In the genomic region with DNA sequence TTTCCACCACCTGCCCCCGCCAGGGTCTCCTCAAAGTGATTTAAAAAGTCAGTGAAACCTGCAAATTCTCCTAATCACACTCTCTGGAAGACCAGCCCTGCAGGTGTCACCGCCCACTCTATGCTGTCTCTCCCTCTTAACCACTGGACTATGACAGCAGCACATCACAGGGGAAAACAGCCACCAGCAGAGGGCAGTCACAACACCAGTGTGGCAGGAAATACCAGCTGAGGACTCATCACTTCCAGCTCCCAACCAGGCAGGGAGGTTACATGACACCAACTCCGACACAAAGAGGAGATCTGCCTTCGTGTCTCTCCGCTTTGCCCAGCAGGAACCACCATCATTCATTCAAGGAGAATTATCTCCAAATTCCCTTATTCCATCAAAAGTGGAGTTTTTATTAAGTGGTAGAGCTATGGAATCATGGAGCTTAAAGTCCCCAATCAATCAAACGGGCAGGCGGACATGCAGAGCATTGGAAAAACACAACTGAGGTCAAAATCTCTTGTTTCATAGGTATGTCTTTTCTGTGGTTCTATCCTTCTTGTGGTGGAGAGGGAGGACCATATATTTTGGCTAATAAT, we compare ENCODE assay signal across 8 cellular contexts.
DNase-seq lines count a peak whose midpoint lies in the region; ATAC-seq and TF ChIP-seq lines count a peak whose summit lies in the region.

No MANE protein-coding gene starts in this region.

- intact Hi-C loops in ascending aorta (cut with DNase I) = loop anchor here (1.0 to 10.0 kb wide), 2 partner anchors 56 to 1554 kb away; a partner anchor contains a TSS

- H3K4me3 ChIP-seq in HFF-Myc (replicated peaks; ENCODE audit: low read depth, low read length) = no peak overlapping the region
- H3K4me3 ChIP-seq in ascending aorta = no peak overlapping the region
- no peak overlapping the region for H3K4me3 ChIP-seq in skeletal muscle satellite cell (ENCODE audit: low read length)

- peak overlapping the region; percentile 13 for H3K9ac ChIP-seq in skeletal muscle satellite cell (ENCODE audit: low read depth, low read length)

- peaks cover 0 to 7% (median 0%) of the 10 kb centered on the region in 3 donors for H3K4me1 Mint-ChIP-seq in T-cell

- CTCF ChIA-PET in T-cell (lab: Charles Lee) = interaction anchor here (0.5 to 1.0 kb wide), 4 partner anchors 11 to 199 kb away, joined by 3 to 4 read pairs (median 3); no protein-coding TSS in a partner anchor

- H3K27ac Mint-ChIP-seq in T-cell = peak overlapping the region in 1 of 2 donors; percentile 12

- peak; percentile 41 for DNase-seq in GDM1 (lab: John Stamatoyannopoulos, UW)
- peak; percentile 83 for DNase-seq in HFF-Myc (ENCODE audit: extremely low read depth, low read depth)
- DNase-seq in NCI-H1092 (lab: John Stamatoyannopoulos, UW) = peak; percentile 71
- DNase-seq in T-cell = peak; percentile 14 to 70 (median 40)
- DNase-seq in ascending aorta (ENCODE audit: low spot score in 2 of 2) = peak; percentile 36 to 91
- DNase-seq in hypothalamus (lab: John Stamatoyannopoulos, UW) = peak in 45 of 51 donors; percentile 12 to 86 (median 54)

- peak overlapping the region; percentile 51 for H3K4me2 ChIP-seq in skeletal muscle satellite cell (ENCODE audit: low read length)

- H3K27ac ChIP-seq in ascending aorta = no peak overlapping the region

- no peaks in the 10 kb centered on the region for H3K27me3 ChIP-seq in ascending aorta
- no peaks in the 10 kb centered on the region for H3K27me3 ChIP-seq in skeletal muscle satellite cell (ENCODE audit: control insufficient read depth, insufficient read depth, low read length)

- no peaks in the 10 kb centered on the region for H3K9me3 ChIP-seq in ascending aorta
- H3K9me3 ChIP-seq in skeletal muscle satellite cell (replicated peaks; ENCODE audit: low read length) = no peaks in the 10 kb centered on the region

- ATAC-seq in T-cell (replicated peaks in 1 of 4) = peak; percentile 64 to 80 (median 72)
- no peak for ATAC-seq in GM21360 (IDR thresholded peaks at IDR 0.05; ENCODE audit: unreplicated experiment)

- H3K36me3 ChIP-seq in ascending aorta (peaks cover 0 to under 1% of the 10 kb centered on the region in 2 donors), skeletal muscle satellite cell (ENCODE audit: insufficient read depth, low read length) (peaks cover 31% of the 10 kb centered on the region)

- H3K4me3 Mint-ChIP-seq in T-cell = no peak overlapping the region

- peaks cover 0 to 1% of the 10 kb centered on the region in 2 donors for H3K27me3 Mint-ChIP-seq in T-cell

- H3K9me3 Mint-ChIP-seq in T-cell = no peaks in the 10 kb centered on the region

- no peaks in the 10 kb centered on the region for H3K36me3 Mint-ChIP-seq in T-cell

- peaks cover 0 to 28% of the 10 kb centered on the region in 2 donors for H3K4me1 ChIP-seq in ascending aorta
- peaks cover 4% of the 10 kb centered on the region for H3K4me1 ChIP-seq in skeletal muscle satellite cell (ENCODE audit: control insufficient read depth, insufficient read depth, low read length)

- TF ChIP-seq CTCF in HFF-Myc (IDR thresholded peaks at IDR 0.05; ENCODE audit: low read depth, low read length, missing control alignments) (peak; percentile 86), ascending aorta (IDR thresholded peaks at IDR 0.05) (peak; percentile 42 to 69 (median 55))

- POLR2A ChIA-PET in T-cell (lab: Charles Lee) = interaction anchor here in 1 of 2 donors (0.6 kb wide), 1 partner anchor 41 kb away, joined by 3 read pairs; no protein-coding TSS in a partner anchor
